19 cellular contexts compared by ENCODE assay signal in the genomic region with DNA sequence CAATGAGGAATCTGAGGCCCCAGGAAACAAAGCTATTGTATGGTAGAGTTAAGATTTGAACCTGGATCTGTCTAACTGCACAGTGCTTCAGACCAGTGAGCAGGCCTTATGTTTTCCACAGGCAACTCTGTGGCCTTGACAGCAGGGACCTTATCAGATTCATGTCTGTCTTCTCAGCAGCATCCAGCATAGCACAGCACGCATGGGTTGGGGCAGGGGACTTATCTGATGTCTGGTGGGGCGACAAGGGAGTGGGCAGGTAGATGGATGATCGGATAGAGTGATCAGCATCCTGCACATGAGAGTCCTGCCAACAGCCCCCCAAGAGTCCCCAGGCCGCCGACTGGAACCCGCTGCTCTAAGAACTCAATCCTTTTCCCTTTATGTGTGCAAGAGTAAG. TPM values are rescaled to one million over a fixed set of nuclear protein-coding genes. Genes with fewer than 3 reads are reported as not detected.
"Had no signal": no experiment of that assay in that cellular context is flagged by ENCODE, and none has a peak within 500 bp of the region (broad histone marks: within the 10 kb centered on the region; RNA-seq: fewer than 3 reads in every experiment).

No MANE protein-coding gene starts in this region.

- H3K4me1 ChIP-seq: gastrocnemius medialis, upper lobe of right lung had no signal

- H3K27me3 Mint-ChIP-seq: activated naive CD8-positive, alpha-beta T cell had no signal

- H3K27ac ChIP-seq: coronary artery, gastrocnemius medialis, skin epidermis, testis, upper lobe of right lung had no signal

- H3K27me3 ChIP-seq: gastrocnemius medialis, testis, upper lobe of right lung had no signal

- H3K9me3 Mint-ChIP-seq: natural killer cell; stimulated activated naive CD8-positive, alpha-beta T cell treated with anti-CD3 and anti-CD28 coated beads, Interleukin-15, amount 100 ng/mL, for 72 hours; T-helper 2 cell treated with Interferon-gamma antibody and Interleukin-4, amounts not matched to agents 5 μg/mL and 100 μg/mL, for 36 hours had no signal

- H3K9me3 ChIP-seq: gastrocnemius medialis, testis, upper lobe of right lung had no signal

- H3K36me3 Mint-ChIP-seq: activated naive CD8-positive, alpha-beta T cell; natural killer cell had no signal

- H3K4me3 Mint-ChIP-seq: activated naive CD8-positive, alpha-beta T cell; natural killer cell; stimulated activated naive CD8-positive, alpha-beta T cell treated with anti-CD3 and anti-CD28 coated beads, Interleukin-15, amount 100 ng/mL, for 72 hours; T-helper 2 cell treated with Interferon-gamma antibody and Interleukin-4, amounts not matched to agents 5 μg/mL and 100 μg/mL, for 36 hours had no signal

- H3K4me1 Mint-ChIP-seq: stimulated activated naive CD8-positive, alpha-beta T cell treated with anti-CD3 and anti-CD28 coated beads, Interleukin-15, amount 100 ng/mL, for 72 hours had no signal

- H3K4me3 ChIP-seq: coronary artery, gastrocnemius medialis, skin epidermis, testis, upper lobe of right lung had no signal

- H3K27ac Mint-ChIP-seq: activated naive CD8-positive, alpha-beta T cell; progenitor cell of endocrine pancreas; T-helper 2 cell treated with Interferon-gamma antibody and Interleukin-4, amounts not matched to agents 5 μg/mL and 100 μg/mL, for 36 hours had no signal

- DNase-seq: activated CD4-positive, alpha-beta T cell treated with anti-CD3 and anti-CD28 coated beads, Interleukin-2, amount 50 U/mL, for 4 hours; central memory CD4-positive, alpha-beta T cell; effector CD4-positive, alpha-beta T cell; gastrocnemius medialis; left cardiac atrium; natural killer cell; right cardiac atrium; stimulated activated CD4-positive, alpha-beta T cell treated with anti-CD3 and anti-CD28 coated beads, Interleukin-2, amount 100 ng/mL, for 48 hours; stimulated activated naive CD8-positive, alpha-beta T cell treated with anti-CD3 and anti-CD28 coated beads, Interleukin-15, amount 100 ng/mL, for 72 hours; upper lobe of right lung had no signal

- H3K36me3 ChIP-seq: gastrocnemius medialis, upper lobe of right lung had no signal

- ATAC-seq: esophagus mucosa; gastrocnemius medialis; natural killer cell; right cardiac atrium; stimulated activated naive CD8-positive, alpha-beta T cell treated with anti-CD3 and anti-CD28 coated beads, Interleukin-15, amount 100 ng/mL, for 72 hours; upper lobe of right lung had no signal

RNA-seq across cellular contexts. Expression of a gene that starts 28.7 kb away (rescaled TPM):
- total RNA-seq: activated CD8-positive, alpha-beta memory T cell treated with anti-CD3 and anti-CD28 coated beads for 36 hours; esophagus mucosa; gastrocnemius medialis; lower leg skin; natural killer cell had no signal
